9 cellular contexts compared by ENCODE assay signal in genomic region chr14:71290960-71291466, GRCh38. TPM values are rescaled to one million over a fixed set of nuclear protein-coding genes. Genes with fewer than 3 reads are reported as not detected.
A peak's percentile ranks its signal among the peaks of the same experiment; 100 is the strongest.
DNase-seq lines count a peak whose midpoint lies in the region.
"Had no signal": no experiment of that assay in that cellular context is flagged by ENCODE, and none has a peak within 500 bp of the region (broad histone marks: within the 10 kb centered on the region; RNA-seq: fewer than 3 reads in every experiment).

No MANE protein-coding gene starts in this region.

- no peaks in the 10 kb centered on the region for H3K36me3 ChIP-seq in H7 (replicated peaks; ENCODE audit: control insufficient read depth, insufficient read depth, low read length)
- H3K36me3 ChIP-seq: thoracic aorta had no signal

- H3K27me3 ChIP-seq in H7 (ENCODE audit: control insufficient read depth, insufficient read depth, low read length), result no peaks in the 10 kb centered on the region

- H3K4me3 ChIP-seq in H7 (ENCODE audit: insufficient read depth, low read depth, low read length), result no peak overlapping the region
- H3K4me3 ChIP-seq: thoracic aorta had no signal

- DNase-seq in activated effector memory CD4-positive, alpha-beta T cell treated with anti-CD3 and anti-CD28 coated beads, Interleukin-2, amount 50 U/mL, for 16 hours, result peak; percentile 66
- DNase-seq in activated effector memory CD4-positive, alpha-beta T cell treated with Interleukin-2 at 50 U/mL for 16 hours, result no peak
- DNase-seq in HT-29 (ENCODE audit: low spot score) (peak; percentile 46), glomerular visceral epithelial cell (ENCODE audit: extremely low spot score) (peak; percentile 65), NCI-H446 (lab: John Stamatoyannopoulos, UW) (no peak), H7 (no peak)
- DNase-seq in activated CD8-positive, alpha-beta memory T cell treated with anti-CD3 and anti-CD28 coated beads, Interleukin-2, amount 50 U/mL, for 4 hours, result peak; percentile 26
- peak; percentile 2 for DNase-seq in stimulated activated CD8-positive, alpha-beta memory T cell treated with anti-CD3 and anti-CD28 coated beads, Interleukin-12 subunit alpha, Interleukin-12 subunit beta, amount 100 ng/mL, for 24 hours (ENCODE audit: extremely low read depth)

RNA-seq across cellular contexts. Expression of gene SIPA1L1, which starts 29.3 kb away (rescaled TPM):
- 15.1 and 19.3 TPM in 2 replicates for total RNA-seq in HT-29 (2014; rRNA removed; shearing (Covaris generic))
- total RNA-seq in H7 (2014; rRNA removed; shearing (Covaris generic)), result 24.9 and 32.3 TPM in 2 replicates

Comparison
In these comparisons a context has a peak if more than half of its experiments do, and no peak if none do; other contexts are left out.
1. DNase-seq: peak in activated effector memory CD4-positive, alpha-beta T cell treated with anti-CD3 and anti-CD28 coated beads, Interleukin-2, amount 50 U/mL, for 16 hours (single experiment), HT-29 (single experiment), activated CD8-positive, alpha-beta memory T cell treated with anti-CD3 and anti-CD28 coated beads, Interleukin-2, amount 50 U/mL, for 4 hours (single experiment), glomerular visceral epithelial cell (single experiment) and stimulated activated CD8-positive, alpha-beta memory T cell treated with anti-CD3 and anti-CD28 coated beads, Interleukin-12 subunit alpha, Interleukin-12 subunit beta, amount 100 ng/mL, for 24 hours (single experiment); none in activated effector memory CD4-positive, alpha-beta T cell treated with Interleukin-2 at 50 U/mL for 16 hours (single experiment), NCI-H446 (0 of 2) and H7 (single experiment).